Comparison of ENCODE assay signal across 3 cellular contexts in the genomic region with DNA sequence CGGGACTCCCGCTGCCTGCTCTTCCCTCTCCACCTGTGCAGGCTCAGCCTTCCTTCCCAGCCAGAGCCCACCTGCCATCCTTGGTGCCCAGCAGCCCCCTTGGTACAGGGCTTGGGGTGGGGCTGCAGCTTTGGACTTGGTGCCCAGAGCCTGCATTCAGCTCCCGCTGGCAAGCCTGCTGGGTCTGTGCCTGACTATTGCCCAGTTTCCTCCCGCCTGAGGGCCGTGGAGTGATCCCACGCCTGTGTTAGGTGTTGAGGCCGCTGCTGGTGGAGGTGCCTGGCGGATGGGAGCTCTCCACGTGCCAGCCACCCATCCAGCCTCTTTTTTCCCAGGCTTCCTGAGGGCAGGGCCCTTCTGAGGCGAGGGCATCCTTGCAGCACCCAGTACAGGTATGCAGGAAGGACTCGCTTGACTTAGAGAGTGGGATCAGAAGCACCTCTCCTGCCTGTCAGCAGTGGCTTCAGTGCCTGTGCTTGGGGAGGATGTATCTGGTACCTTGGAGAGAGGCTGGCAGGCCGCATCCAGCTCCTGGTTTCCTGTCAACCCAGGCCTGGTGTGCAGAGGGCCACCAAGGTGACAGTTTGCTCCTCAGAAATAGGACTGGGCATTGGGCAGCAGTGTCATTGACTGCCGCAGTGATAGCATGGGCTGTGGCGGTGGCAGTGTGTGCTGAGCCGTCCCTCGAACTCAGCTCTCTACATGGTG.
A peak's percentile ranks its signal among the peaks of the same experiment; 100 is the strongest.
TF ChIP-seq lines count a peak whose summit lies in the region.

No MANE protein-coding gene starts in this region.

TF ChIP-seq in HEK293, 187 proteins besides CTCF, POLR2A, EP300 and RAD21:
- TF ChIP-seq ZNF10 (tag by site-specific recombination; IDR thresholded peaks at IDR 0.05), result no peak
- TF ChIP-seq ZBTB8A (tag by site-specific recombination; IDR thresholded peaks at IDR 0.05), result peak; percentile 55; the same call in 1 of the 2 replicates
- TF ChIP-seq, protein P1, sequence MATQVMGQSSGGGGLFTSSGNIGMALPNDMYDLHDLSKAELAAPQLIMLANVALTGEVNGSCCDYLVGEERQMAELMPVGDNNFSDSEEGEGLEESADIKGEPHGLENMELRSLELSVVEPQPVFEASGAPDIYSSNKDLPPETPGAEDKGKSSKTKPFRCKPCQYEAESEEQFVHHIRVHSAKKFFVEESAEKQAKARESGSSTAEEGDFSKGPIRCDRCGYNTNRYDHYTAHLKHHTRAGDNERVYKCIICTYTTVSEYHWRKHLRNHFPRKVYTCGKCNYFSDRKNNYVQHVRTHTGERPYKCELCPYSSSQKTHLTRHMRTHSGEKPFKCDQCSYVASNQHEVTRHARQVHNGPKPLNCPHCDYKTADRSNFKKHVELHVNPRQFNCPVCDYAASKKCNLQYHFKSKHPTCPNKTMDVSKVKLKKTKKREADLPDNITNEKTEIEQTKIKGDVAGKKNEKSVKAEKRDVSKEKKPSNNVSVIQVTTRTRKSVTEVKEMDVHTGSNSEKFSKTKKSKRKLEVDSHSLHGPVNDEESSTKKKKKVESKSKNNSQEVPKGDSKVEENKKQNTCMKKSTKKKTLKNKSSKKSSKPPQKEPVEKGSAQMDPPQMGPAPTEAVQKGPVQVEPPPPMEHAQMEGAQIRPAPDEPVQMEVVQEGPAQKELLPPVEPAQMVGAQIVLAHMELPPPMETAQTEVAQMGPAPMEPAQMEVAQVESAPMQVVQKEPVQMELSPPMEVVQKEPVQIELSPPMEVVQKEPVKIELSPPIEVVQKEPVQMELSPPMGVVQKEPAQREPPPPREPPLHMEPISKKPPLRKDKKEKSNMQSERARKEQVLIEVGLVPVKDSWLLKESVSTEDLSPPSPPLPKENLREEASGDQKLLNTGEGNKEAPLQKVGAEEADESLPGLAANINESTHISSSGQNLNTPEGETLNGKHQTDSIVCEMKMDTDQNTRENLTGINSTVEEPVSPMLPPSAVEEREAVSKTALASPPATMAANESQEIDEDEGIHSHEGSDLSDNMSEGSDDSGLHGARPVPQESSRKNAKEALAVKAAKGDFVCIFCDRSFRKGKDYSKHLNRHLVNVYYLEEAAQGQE (tag by site-specific recombination; IDR thresholded peaks at IDR 0.05), result peak; percentile 98
- TF ChIP-seq, protein P2, sequence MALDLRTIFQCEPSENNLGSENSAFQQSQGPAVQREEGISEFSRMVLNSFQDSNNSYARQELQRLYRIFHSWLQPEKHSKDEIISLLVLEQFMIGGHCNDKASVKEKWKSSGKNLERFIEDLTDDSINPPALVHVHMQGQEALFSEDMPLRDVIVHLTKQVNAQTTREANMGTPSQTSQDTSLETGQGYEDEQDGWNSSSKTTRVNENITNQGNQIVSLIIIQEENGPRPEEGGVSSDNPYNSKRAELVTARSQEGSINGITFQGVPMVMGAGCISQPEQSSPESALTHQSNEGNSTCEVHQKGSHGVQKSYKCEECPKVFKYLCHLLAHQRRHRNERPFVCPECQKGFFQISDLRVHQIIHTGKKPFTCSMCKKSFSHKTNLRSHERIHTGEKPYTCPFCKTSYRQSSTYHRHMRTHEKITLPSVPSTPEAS (tag by site-specific recombination; IDR thresholded peaks at IDR 0.05), result no peak

TF ChIP-seq in GM12878, 131 proteins besides CTCF, POLR2A, EP300 and RAD21:
- TF ChIP-seq, protein P1 (IDR thresholded peaks at IDR 0.05; ENCODE audit: low read depth, low read length), result peak; percentile 51; the same call in 1 of the 2 replicates
- no peak for TF ChIP-seq ASH2L (IDR thresholded peaks at IDR 0.05; ENCODE audit: borderline replicate concordance, low read depth)
- TF ChIP-seq NR2F1 (conservative IDR thresholded peaks at IDR 0.05), result no peak
- TF ChIP-seq JUNB (IDR thresholded peaks at IDR 0.05), result no peak
- no peak for TF ChIP-seq BACH1 (IDR thresholded peaks at IDR 0.05; ENCODE audit: borderline replicate concordance)

TF ChIP-seq in HepG2, 621 proteins besides CTCF, POLR2A, EP300 and RAD21 (continues in another document):
- TF ChIP-seq, protein P3, sequence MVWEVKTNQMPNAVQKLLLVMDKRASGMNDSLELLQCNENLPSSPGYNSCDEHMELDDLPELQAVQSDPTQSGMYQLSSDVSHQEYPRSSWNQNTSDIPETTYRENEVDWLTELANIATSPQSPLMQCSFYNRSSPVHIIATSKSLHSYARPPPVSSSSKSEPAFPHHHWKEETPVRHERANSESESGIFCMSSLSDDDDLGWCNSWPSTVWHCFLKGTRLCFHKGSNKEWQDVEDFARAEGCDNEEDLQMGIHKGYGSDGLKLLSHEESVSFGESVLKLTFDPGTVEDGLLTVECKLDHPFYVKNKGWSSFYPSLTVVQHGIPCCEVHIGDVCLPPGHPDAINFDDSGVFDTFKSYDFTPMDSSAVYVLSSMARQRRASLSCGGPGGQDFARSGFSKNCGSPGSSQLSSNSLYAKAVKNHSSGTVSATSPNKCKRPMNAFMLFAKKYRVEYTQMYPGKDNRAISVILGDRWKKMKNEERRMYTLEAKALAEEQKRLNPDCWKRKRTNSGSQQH (CRISPR knock-in tag; IDR thresholded peaks at IDR 0.05; ENCODE audit: low read depth), result no peak
- TF ChIP-seq MIER2 (CRISPR knock-in tag; IDR thresholded peaks at IDR 0.05) (0 out of 2 replicates have a peak, but pooled peaks have one; percentile 22), ZSCAN31 (CRISPR knock-in tag; IDR thresholded peaks at IDR 0.05; ENCODE audit: low read depth) (peak; percentile 24; the same call in 1 of the 2 replicates), MTA1 (CRISPR knock-in tag; IDR thresholded peaks at IDR 0.05; ENCODE audit: borderline replicate concordance) (0 out of 2 replicates have a peak, but pooled peaks have one; percentile 42), KDM5B (CRISPR knock-in tag; IDR thresholded peaks at IDR 0.05; ENCODE audit: borderline replicate concordance) (0 out of 2 replicates have a peak, but pooled peaks have one; percentile 1), ZNF879 (CRISPR knock-in tag; IDR thresholded peaks at IDR 0.05) (no peak), ZBTB38 (CRISPR knock-in tag; IDR thresholded peaks at IDR 0.05) (peak; percentile 8; the same call in 1 of the 2 replicates), POGZ (CRISPR knock-in tag; IDR thresholded peaks at IDR 0.05) (0 out of 2 replicates have a peak, but pooled peaks have one; percentile 10), ZNF547 (CRISPR knock-in tag; IDR thresholded peaks at IDR 0.05) (0 out of 2 replicates have a peak, but pooled peaks have one; percentile 2), LCORL (IDR thresholded peaks at IDR 0.05) (no peak), LCORL (CRISPR knock-in tag; IDR thresholded peaks at IDR 0.05) (peak; percentile 7; the same call in 1 of the 2 replicates)
- TF ChIP-seq, protein P4, sequence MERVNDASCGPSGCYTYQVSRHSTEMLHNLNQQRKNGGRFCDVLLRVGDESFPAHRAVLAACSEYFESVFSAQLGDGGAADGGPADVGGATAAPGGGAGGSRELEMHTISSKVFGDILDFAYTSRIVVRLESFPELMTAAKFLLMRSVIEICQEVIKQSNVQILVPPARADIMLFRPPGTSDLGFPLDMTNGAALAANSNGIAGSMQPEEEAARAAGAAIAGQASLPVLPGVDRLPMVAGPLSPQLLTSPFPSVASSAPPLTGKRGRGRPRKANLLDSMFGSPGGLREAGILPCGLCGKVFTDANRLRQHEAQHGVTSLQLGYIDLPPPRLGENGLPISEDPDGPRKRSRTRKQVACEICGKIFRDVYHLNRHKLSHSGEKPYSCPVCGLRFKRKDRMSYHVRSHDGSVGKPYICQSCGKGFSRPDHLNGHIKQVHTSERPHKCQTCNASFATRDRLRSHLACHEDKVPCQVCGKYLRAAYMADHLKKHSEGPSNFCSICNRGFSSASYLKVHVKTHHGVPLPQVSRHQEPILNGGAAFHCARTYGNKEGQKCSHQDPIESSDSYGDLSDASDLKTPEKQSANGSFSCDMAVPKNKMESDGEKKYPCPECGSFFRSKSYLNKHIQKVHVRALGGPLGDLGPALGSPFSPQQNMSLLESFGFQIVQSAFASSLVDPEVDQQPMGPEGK (CRISPR knock-in tag; IDR thresholded peaks at IDR 0.05), result no peak
- TF ChIP-seq, protein P5, sequence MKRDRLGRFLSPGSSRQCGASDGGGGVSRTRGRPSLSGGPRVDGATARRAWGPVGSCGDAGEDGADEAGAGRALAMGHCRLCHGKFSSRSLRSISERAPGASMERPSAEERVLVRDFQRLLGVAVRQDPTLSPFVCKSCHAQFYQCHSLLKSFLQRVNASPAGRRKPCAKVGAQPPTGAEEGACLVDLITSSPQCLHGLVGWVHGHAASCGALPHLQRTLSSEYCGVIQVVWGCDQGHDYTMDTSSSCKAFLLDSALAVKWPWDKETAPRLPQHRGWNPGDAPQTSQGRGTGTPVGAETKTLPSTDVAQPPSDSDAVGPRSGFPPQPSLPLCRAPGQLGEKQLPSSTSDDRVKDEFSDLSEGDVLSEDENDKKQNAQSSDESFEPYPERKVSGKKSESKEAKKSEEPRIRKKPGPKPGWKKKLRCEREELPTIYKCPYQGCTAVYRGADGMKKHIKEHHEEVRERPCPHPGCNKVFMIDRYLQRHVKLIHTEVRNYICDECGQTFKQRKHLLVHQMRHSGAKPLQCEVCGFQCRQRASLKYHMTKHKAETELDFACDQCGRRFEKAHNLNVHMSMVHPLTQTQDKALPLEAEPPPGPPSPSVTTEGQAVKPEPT (CRISPR knock-in tag; IDR thresholded peaks at IDR 0.05; ENCODE audit: low read depth), result 0 out of 2 replicates have a peak, but pooled peaks have one; percentile 15
- TF ChIP-seq, protein P6, sequence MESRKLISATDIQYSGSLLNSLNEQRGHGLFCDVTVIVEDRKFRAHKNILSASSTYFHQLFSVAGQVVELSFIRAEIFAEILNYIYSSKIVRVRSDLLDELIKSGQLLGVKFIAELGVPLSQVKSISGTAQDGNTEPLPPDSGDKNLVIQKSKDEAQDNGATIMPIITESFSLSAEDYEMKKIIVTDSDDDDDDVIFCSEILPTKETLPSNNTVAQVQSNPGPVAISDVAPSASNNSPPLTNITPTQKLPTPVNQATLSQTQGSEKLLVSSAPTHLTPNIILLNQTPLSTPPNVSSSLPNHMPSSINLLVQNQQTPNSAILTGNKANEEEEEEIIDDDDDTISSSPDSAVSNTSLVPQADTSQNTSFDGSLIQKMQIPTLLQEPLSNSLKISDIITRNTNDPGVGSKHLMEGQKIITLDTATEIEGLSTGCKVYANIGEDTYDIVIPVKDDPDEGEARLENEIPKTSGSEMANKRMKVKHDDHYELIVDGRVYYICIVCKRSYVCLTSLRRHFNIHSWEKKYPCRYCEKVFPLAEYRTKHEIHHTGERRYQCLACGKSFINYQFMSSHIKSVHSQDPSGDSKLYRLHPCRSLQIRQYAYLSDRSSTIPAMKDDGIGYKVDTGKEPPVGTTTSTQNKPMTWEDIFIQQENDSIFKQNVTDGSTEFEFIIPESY (CRISPR knock-in tag; IDR thresholded peaks at IDR 0.05), result peak; percentile 87; the same call in 1 of the 2 replicates
- TF ChIP-seq, protein P7, sequence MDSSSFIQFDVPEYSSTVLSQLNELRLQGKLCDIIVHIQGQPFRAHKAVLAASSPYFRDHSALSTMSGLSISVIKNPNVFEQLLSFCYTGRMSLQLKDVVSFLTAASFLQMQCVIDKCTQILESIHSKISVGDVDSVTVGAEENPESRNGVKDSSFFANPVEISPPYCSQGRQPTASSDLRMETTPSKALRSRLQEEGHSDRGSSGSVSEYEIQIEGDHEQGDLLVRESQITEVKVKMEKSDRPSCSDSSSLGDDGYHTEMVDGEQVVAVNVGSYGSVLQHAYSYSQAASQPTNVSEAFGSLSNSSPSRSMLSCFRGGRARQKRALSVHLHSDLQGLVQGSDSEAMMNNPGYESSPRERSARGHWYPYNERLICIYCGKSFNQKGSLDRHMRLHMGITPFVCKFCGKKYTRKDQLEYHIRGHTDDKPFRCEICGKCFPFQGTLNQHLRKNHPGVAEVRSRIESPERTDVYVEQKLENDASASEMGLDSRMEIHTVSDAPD (CRISPR knock-in tag; IDR thresholded peaks at IDR 0.05), result 0 out of 2 replicates have a peak, but pooled peaks have one; percentile 6
- TF ChIP-seq, protein P8, sequence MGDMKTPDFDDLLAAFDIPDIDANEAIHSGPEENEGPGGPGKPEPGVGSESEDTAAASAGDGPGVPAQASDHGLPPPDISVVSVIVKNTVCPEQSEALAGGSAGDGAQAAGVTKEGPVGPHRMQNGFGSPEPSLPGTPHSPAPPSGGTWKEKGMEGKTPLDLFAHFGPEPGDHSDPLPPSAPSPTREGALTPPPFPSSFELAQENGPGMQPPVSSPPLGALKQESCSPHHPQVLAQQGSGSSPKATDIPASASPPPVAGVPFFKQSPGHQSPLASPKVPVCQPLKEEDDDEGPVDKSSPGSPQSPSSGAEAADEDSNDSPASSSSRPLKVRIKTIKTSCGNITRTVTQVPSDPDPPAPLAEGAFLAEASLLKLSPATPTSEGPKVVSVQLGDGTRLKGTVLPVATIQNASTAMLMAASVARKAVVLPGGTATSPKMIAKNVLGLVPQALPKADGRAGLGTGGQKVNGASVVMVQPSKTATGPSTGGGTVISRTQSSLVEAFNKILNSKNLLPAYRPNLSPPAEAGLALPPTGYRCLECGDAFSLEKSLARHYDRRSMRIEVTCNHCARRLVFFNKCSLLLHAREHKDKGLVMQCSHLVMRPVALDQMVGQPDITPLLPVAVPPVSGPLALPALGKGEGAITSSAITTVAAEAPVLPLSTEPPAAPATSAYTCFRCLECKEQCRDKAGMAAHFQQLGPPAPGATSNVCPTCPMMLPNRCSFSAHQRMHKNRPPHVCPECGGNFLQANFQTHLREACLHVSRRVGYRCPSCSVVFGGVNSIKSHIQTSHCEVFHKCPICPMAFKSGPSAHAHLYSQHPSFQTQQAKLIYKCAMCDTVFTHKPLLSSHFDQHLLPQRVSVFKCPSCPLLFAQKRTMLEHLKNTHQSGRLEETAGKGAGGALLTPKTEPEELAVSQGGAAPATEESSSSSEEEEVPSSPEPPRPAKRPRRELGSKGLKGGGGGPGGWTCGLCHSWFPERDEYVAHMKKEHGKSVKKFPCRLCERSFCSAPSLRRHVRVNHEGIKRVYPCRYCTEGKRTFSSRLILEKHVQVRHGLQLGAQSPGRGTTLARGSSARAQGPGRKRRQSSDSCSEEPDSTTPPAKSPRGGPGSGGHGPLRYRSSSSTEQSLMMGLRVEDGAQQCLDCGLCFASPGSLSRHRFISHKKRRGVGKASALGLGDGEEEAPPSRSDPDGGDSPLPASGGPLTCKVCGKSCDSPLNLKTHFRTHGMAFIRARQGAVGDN (CRISPR knock-in tag; IDR thresholded peaks at IDR 0.05), result peak; percentile 16; the same call in 1 of the 2 replicates
